In genomic region chr3:107117922-107118576, GRCh38 we compare ENCODE assay signal across 9 cellular contexts.
DNase-seq lines count a peak whose midpoint lies in the region; ATAC-seq, FAIRE-seq and TF ChIP-seq lines count a peak whose summit lies in the region.
"Had no signal": no experiment of that assay in that cellular context is flagged by ENCODE, and none has a peak within 500 bp of the region (broad histone marks: within the 10 kb centered on the region; RNA-seq: fewer than 3 reads in every experiment).

No MANE protein-coding gene starts in this region.

- no peak for FAIRE-seq in pancreas (lab: Jason Lieb, UNC)
- FAIRE-seq: G401.6 had no signal

- H3K36me3 ChIP-seq in pancreas, result no peaks in the 10 kb centered on the region

- in situ Hi-C loops in KBM-7 (cut with MboI; ENCODE audit: low pct_unique_long_range_greater_than_20kb, low sequenced_read_pairs), result no loop called here

- DNase-seq in NCI-H2081 (lab: John Stamatoyannopoulos, UW) (peak; percentile 42 to 63), NCI-H2081 treated with DMSO at 0.1 percent for 48 hours (lab: John Stamatoyannopoulos, UW) (no peak), KBM-7 (peak; percentile 59), foreskin fibroblast (peak; percentile 62 to 88), pancreas (no peak), DMS153 treated with DMSO at 0.1 percent for 48 hours (lab: John Stamatoyannopoulos, UW; ENCODE audit: unreplicated experiment) (no peak)
- DNase-seq in activated CD8-positive, alpha-beta memory T cell treated with anti-CD3 and anti-CD28 coated beads, Interleukin-2, amount 50 U/mL, for 4 hours, result no peak

- H3K27me3 ChIP-seq in pancreas, result no peaks in the 10 kb centered on the region

- no peaks in the 10 kb centered on the region for H3K9me3 ChIP-seq in pancreas

- intact Hi-C loops in pancreas (cut with DNase I), result no loop called here

- H3K4me3 ChIP-seq in foreskin fibroblast (ENCODE audit: low read depth in 1 of 2, low read length in 2 of 2) (no peak overlapping the region), pancreas (no peak overlapping the region)

- ATAC-seq in SK-N-SH treated with all-trans-retinoic acid at 6 μM for 48 hours, result peak; percentile 95
- peak in 3 of 4 donors; percentile 33 to 63 (median 38) for ATAC-seq in pancreas

- no peak overlapping the region for H3K27ac ChIP-seq in pancreas

- WGBS in pancreas, 2 donors, result 42 to 44% methylated on average over 10 of the region's 10 CpGs

- no peaks in the 10 kb centered on the region for H3K4me1 ChIP-seq in pancreas

- TF ChIP-seq CTCF in foreskin fibroblast (IDR thresholded peaks at IDR 0.05; ENCODE audit: low read depth, low read length), result peak; percentile 61
- TF ChIP-seq CTCF in pancreas (IDR thresholded peaks at IDR 0.05), result no peak

TF ChIP-seq in SK-N-SH treated with all-trans-retinoic acid at 6 μM for 48 hours, 23 proteins besides CTCF, POLR2A, EP300 and RAD21:
- TF ChIP-seq SNAI2 (CRISPR knock-in tag; IDR thresholded peaks at IDR 0.05) (no peak), ZFP3 (CRISPR knock-in tag; IDR thresholded peaks at IDR 0.05) (no peak), ESRRG (CRISPR knock-in tag; IDR thresholded peaks at IDR 0.05) (no peak), ZC3H10 (CRISPR knock-in tag; IDR thresholded peaks at IDR 0.05) (no peak), CSRNP3 (CRISPR knock-in tag; IDR thresholded peaks at IDR 0.05) (no peak), ZNF8 (CRISPR knock-in tag; IDR thresholded peaks at IDR 0.05) (no peak)
TF ChIP-seq in SK-N-SH treated with all-trans-retinoic acid at 6 μM for 48 hours: peak in this region for 0.

Comparison
In these comparisons a context has a peak if more than half of its experiments do, and no peak if none do; other contexts are left out.
1. DNase-seq: peak in NCI-H2081 (2 of 2), KBM-7 (single experiment) and foreskin fibroblast (2 of 2); none in NCI-H2081 treated with DMSO at 0.1 percent for 48 hours (single experiment), pancreas (0 of 6), DMS153 treated with DMSO at 0.1 percent for 48 hours (single experiment) and activated CD8-positive, alpha-beta memory T cell treated with anti-CD3 and anti-CD28 coated beads, Interleukin-2, amount 50 U/mL, for 4 hours (single experiment).